1 cellular context compared by ENCODE assay signal in the genomic region with DNA sequence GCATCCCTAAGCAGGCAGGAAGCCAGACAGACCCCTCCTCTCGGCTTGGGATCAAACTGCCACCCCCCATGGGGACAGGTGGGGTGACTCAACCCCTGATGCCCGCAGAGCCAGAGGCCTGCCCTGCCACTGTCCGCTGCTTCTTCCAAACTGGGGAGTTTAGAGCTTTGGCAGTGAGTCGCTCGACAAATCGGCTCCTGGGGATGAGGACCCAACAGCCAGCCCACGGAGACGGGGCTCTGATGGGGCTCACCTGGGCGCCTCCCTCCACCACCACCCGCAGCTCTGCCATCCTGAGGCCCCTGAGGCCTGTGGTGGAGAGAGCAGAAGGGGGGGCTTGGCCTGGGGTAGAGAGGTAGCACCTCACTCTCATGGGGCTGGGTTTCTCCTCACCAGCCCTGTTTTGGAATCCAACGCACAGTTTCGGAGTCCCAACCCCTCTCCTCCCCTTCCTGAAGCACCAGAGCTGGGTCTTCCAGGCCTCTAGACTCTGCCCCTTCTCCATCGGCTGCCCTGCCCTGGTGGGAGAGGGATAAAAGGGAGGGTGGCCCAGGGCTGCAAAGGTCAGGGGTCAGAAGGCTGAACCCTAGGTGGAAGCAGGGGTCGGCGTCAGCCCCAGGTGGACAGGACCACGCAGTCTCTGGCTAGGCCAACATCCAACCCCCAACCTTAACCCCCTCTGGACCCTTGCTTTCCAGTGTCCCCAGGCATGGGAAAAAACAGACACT.
TF ChIP-seq lines count a peak whose summit lies in the region.

No MANE protein-coding gene starts in this region.

TF ChIP-seq in IMR-90, 13 proteins besides CTCF, POLR2A, EP300 and RAD21:
- TF ChIP-seq MAZ (IDR thresholded peaks at IDR 0.05; ENCODE audit: borderline replicate concordance, low read depth, low read length), result no peak
- no peak for TF ChIP-seq RFX5 (IDR thresholded peaks at IDR 0.05; ENCODE audit: low read depth, low read length)
- TF ChIP-seq, protein P1, sequence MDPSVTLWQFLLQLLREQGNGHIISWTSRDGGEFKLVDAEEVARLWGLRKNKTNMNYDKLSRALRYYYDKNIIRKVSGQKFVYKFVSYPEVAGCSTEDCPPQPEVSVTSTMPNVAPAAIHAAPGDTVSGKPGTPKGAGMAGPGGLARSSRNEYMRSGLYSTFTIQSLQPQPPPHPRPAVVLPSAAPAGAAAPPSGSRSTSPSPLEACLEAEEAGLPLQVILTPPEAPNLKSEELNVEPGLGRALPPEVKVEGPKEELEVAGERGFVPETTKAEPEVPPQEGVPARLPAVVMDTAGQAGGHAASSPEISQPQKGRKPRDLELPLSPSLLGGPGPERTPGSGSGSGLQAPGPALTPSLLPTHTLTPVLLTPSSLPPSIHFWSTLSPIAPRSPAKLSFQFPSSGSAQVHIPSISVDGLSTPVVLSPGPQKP (IDR thresholded peaks at IDR 0.05; ENCODE audit: borderline replicate concordance, low read depth, low read length), result no peak
TF ChIP-seq in IMR-90: peak in this region for 0.
